ENCODE assay signal across 12 cellular contexts in the genomic region with DNA sequence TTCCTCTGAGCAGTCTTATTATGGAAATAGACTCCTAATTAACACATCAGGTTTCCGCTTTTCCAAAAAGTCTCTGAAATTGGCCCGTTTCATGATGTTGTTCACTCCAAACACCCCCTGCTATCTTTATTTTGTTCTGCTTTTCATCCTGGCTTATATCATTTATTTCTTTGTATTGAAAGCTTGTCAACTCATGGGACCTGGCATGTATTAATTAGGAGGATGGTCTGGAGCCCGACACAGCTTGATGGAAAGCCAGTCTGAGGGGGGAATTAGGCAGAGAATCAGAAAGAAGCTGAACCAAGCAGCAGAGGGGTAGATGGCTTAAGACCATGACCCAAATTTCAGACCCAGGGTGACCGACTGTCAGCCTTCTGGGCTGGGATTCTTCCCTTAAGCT.
DNase-seq lines count a peak whose midpoint lies in the region; ATAC-seq and TF ChIP-seq lines count a peak whose summit lies in the region.
"Had no signal": no experiment of that assay in that cellular context is flagged by ENCODE, and none has a peak within 500 bp of the region (broad histone marks: within the 10 kb centered on the region; RNA-seq: fewer than 3 reads in every experiment).

No MANE protein-coding gene starts in this region.

- H3K9me2 ChIP-seq in OCI-LY1 (ENCODE audit: low read depth, low read length) = no peaks in the 10 kb centered on the region

- H3K4me2 ChIP-seq in OCI-LY1 (ENCODE audit: low read length) = peak overlapping the region; percentile 4; the same call in 1 of the 2 replicates
- no peak overlapping the region for H3K4me2 ChIP-seq in trophoblast cell (ENCODE audit: low read length)

- no peaks in the 10 kb centered on the region for H3K79me1 ChIP-seq in trophoblast cell (ENCODE audit: low read length)

- H3K27me3 ChIP-seq in OCI-LY1 (ENCODE audit: insufficient read depth, low read length) = no peaks in the 10 kb centered on the region
- H3K27me3 ChIP-seq in colonic mucosa = no peaks in the 10 kb centered on the region
- H3K27me3 ChIP-seq in trophoblast cell (ENCODE audit: insufficient read depth, low read length) = no peaks in the 10 kb centered on the region
- H3K27me3 ChIP-seq: pancreas had no signal

- ATAC-seq in HG03354 (IDR thresholded peaks at IDR 0.05; ENCODE audit: poor library complexity, severe bottlenecking, unreplicated experiment) (no peak), GM19455 (IDR thresholded peaks at IDR 0.05; ENCODE audit: unreplicated experiment) (no peak)
- ATAC-seq: HCT116 had no signal

- no peak overlapping the region for H2BK5ac ChIP-seq in trophoblast cell (ENCODE audit: low read depth, low read length, poor library complexity)

- no peak overlapping the region for H3K9ac ChIP-seq in OCI-LY1 (ENCODE audit: low read length)
- H3K9ac ChIP-seq in colonic mucosa (ENCODE audit: low read depth in 2 of 2, low read length in 2 of 2) = no peak overlapping the region
- H3K9ac ChIP-seq in trophoblast cell (ENCODE audit: low read length) = no peak overlapping the region

- H4K91ac ChIP-seq in trophoblast cell (ENCODE audit: low read depth, low read length) = no peak overlapping the region

- no CpG with 5 or more reads among the region's 4 CpGs for WGBS in trophoblast cell (ENCODE audit: extremely low coverage, insufficient coverage, insufficient read length)

- H3K4me1 ChIP-seq in OCI-LY1 (ENCODE audit: insufficient read depth, low read length, severe bottlenecking) (peaks cover 17% of the 10 kb centered on the region), colonic mucosa (no peaks in the 10 kb centered on the region), trophoblast cell (ENCODE audit: control insufficient read depth in 1 of 2, insufficient read depth in 2 of 2, low read length in 2 of 2) (no peaks in the 10 kb centered on the region)
- H3K4me1 ChIP-seq: pancreas had no signal

- no peak overlapping the region for H4K12ac ChIP-seq in trophoblast cell (ENCODE audit: low read depth, low read length)

- H3K27ac ChIP-seq in OCI-LY1 (ENCODE audit: low read depth, low read length, poor library complexity, severe bottlenecking) (no peak overlapping the region), colonic mucosa (peak overlapping the region; percentile 20), trophoblast cell (ENCODE audit: low read depth, low read length) (no peak overlapping the region)
- H3K27ac ChIP-seq: RWPE1 had no signal

- no peak overlapping the region for H2AK5ac ChIP-seq in trophoblast cell (ENCODE audit: low read length)

- H4K8ac ChIP-seq in trophoblast cell (ENCODE audit: low read depth, low read length) = no peak overlapping the region

- H2BK12ac ChIP-seq in trophoblast cell (ENCODE audit: low read length) = no peak overlapping the region

- no peaks in the 10 kb centered on the region for H3K36me3 ChIP-seq in OCI-LY1 (ENCODE audit: insufficient read depth, low read length)
- no peaks in the 10 kb centered on the region for H3K36me3 ChIP-seq in colonic mucosa
- H3K36me3 ChIP-seq in trophoblast cell (ENCODE audit: control insufficient read depth in 1 of 2, insufficient read depth in 2 of 2, low read length in 2 of 2) = no peaks in the 10 kb centered on the region
- H3K36me3 ChIP-seq: pancreas had no signal

- H3K18ac ChIP-seq in trophoblast cell (ENCODE audit: low read length) = no peak overlapping the region

- H3K9me3 ChIP-seq in OCI-LY1 (ENCODE audit: low read length) (no peaks in the 10 kb centered on the region), colonic mucosa (no peaks in the 10 kb centered on the region), trophoblast cell (ENCODE audit: insufficient read depth, low read depth, low read length) (no peaks in the 10 kb centered on the region)
- H3K9me3 ChIP-seq: pancreas had no signal

- H3K79me2 ChIP-seq in OCI-LY1 (ENCODE audit: insufficient read depth, low read length) (no peaks in the 10 kb centered on the region), trophoblast cell (ENCODE audit: control insufficient read depth, insufficient read depth, low read length, poor library complexity) (no peaks in the 10 kb centered on the region)

- H3K23ac ChIP-seq in trophoblast cell (ENCODE audit: low read length) = no peak overlapping the region

- no peaks in the 10 kb centered on the region for H3F3A ChIP-seq in OCI-LY1 (ENCODE audit: insufficient read depth, low read length)

- H2BK120ac ChIP-seq in trophoblast cell (ENCODE audit: insufficient read depth, low read length, poor library complexity) = no peak overlapping the region

- H3K14ac ChIP-seq in trophoblast cell (ENCODE audit: low read length) = no peak overlapping the region

- H2AFZ ChIP-seq in OCI-LY1 (ENCODE audit: low read length) = 0 out of 2 replicates have a peak overlapping the region, but pooled peaks have one; percentile 39
- H2AFZ ChIP-seq in trophoblast cell (ENCODE audit: insufficient read depth, low read length, poor library complexity) = no peak overlapping the region

- no peak overlapping the region for H3K4ac ChIP-seq in trophoblast cell (ENCODE audit: low read depth, low read length)

- H3K4me3 ChIP-seq in OCI-LY1 (ENCODE audit: low read depth, low read length, poor library complexity, severe bottlenecking) = no peak overlapping the region
- no peak overlapping the region for H3K4me3 ChIP-seq in colonic mucosa
- no peak overlapping the region for H3K4me3 ChIP-seq in trophoblast cell (ENCODE audit: low read depth, low read length)
- H3K4me3 ChIP-seq: pancreas had no signal

- no peak for TF ChIP-seq CTCF in OCI-LY1 (IDR thresholded peaks at IDR 0.05; ENCODE audit: low read length)
- no peak for TF ChIP-seq CTCF in colonic mucosa (IDR thresholded peaks at IDR 0.05)

- DNase-seq in ELF-1 (ENCODE audit: low read depth, low spot score) (peak; percentile 22), colonic mucosa (no peak), retina (peak; percentile 29), Kasumi-1 (lab: John Stamatoyannopoulos, UW) (no peak), trophoblast cell (no peak)
- DNase-seq: activated gamma-delta T cell had no signal

- no peaks in the 10 kb centered on the region for H4K20me1 ChIP-seq in OCI-LY1 (ENCODE audit: insufficient read depth, low read length)

- intact Hi-C loops in colonic mucosa (cut with DNase I) = no loop called here

Comparison
In these comparisons a context has a peak if more than half of its experiments do, and no peak if none do; other contexts are left out.
1. DNase-seq: peak in ELF-1 (single experiment) and retina (single experiment); none in colonic mucosa (single experiment), Kasumi-1 (0 of 2) and trophoblast cell (0 of 2).